25 cellular contexts compared by ENCODE assay signal in the genomic region with DNA sequence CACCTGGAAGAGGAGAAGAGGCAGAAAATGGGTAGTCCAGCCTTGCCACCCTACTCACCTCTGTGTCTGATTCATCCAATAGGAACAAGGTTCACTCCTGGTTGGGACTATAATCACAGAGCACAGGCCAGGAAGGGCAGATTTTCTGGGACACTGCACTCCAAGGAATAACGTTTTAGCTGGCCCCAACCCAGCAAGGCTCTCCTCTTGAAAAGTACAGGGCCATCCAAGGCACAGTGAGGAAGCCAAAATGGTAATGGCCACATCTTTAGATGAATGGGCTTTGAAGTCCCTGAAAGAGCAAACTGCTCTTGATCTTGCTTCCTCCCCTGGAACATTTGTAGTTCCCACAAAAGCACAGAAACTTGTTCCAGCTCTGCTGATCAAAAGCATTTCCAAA.
"Had no signal": no experiment of that assay in that cellular context is flagged by ENCODE, and none has a peak within 500 bp of the region (broad histone marks: within the 10 kb centered on the region; RNA-seq: fewer than 3 reads in every experiment).

No MANE protein-coding gene starts in this region.

- H3K27ac ChIP-seq: coronary artery, epithelial cell of prostate, esophagus squamous epithelium, gastrocnemius medialis, heart right ventricle, left ventricle myocardium inferior, lower lobe of right lung had no signal

- H3K4me1 ChIP-seq: esophagus squamous epithelium, gastrocnemius medialis, heart right ventricle, left ventricle myocardium inferior, lower lobe of right lung had no signal

- DNase-seq: cerebellar nuclear complex; dermis blood vessel endothelial cell; effector CD8-positive, alpha-beta T cell; effector memory CD8-positive, alpha-beta T cell; endodermal cell; erythroblast; esophagus squamous epithelium; foreskin fibroblast; foreskin melanocyte; gastrocnemius medialis; glutamatergic neuron; heart right ventricle; hippocampal formation; islet precursor cell; kidney; kidney glomerular epithelial cell; left colon; left ventricle myocardium inferior; lower lobe of right lung; mesenchymal stem cell; mucosa of descending colon had no signal

- FAIRE-seq: colon, endometrium, kidney had no signal

- H3K36me3 ChIP-seq: esophagus squamous epithelium, gastrocnemius medialis, heart right ventricle, left ventricle myocardium inferior, lower lobe of right lung had no signal

- H3K27me3 ChIP-seq: esophagus squamous epithelium, gastrocnemius medialis, heart right ventricle had no signal

- H3K4me3 ChIP-seq: coronary artery, esophagus squamous epithelium, gastrocnemius medialis, heart right ventricle, left ventricle myocardium inferior, lower lobe of right lung, mucosa of descending colon had no signal

- H3K9me3 ChIP-seq: gastrocnemius medialis, lower lobe of right lung, mucosa of descending colon had no signal
